In genomic region chr11:9489366-9489765, GRCh38 we compare ENCODE assay signal across 20 cellular contexts. TPM values are rescaled to one million over a fixed set of nuclear protein-coding genes. Genes with fewer than 3 reads are reported as not detected.
A peak's percentile ranks its signal among the peaks of the same experiment; 100 is the strongest.
DNase-seq lines count a peak whose midpoint lies in the region; ATAC-seq, FAIRE-seq and TF ChIP-seq lines count a peak whose summit lies in the region.
"Had no signal": no experiment of that assay in that cellular context is flagged by ENCODE, and none has a peak within 500 bp of the region (broad histone marks: within the 10 kb centered on the region; RNA-seq: fewer than 3 reads in every experiment).

No MANE protein-coding gene starts in this region.

- no peak overlapping the region for H2AFZ ChIP-seq in endothelial cell of umbilical vein (ENCODE audit: low read depth, low read length)
- peak overlapping the region; percentile 20 for H2AFZ ChIP-seq in osteoblast (ENCODE audit: low read length)
- no peak overlapping the region for H2AFZ ChIP-seq in neural progenitor cell (replicated peaks)

- dilution Hi-C loops in endothelial cell of umbilical vein (cut with MboI; ENCODE audit: extremely low pct_ligation_motif_present, low sequenced_read_pairs): no loop called here

- H3K9me3 ChIP-seq in CD8-positive, alpha-beta T cell (ENCODE audit: low read length): no peaks in the 10 kb centered on the region
- H3K9me3 ChIP-seq in endothelial cell of umbilical vein (replicated peaks; ENCODE audit: control insufficient read depth, insufficient read depth, low read length): no peaks in the 10 kb centered on the region
- H3K9me3 ChIP-seq in osteoblast (ENCODE audit: low read depth, low read length): no peaks in the 10 kb centered on the region
- no peaks in the 10 kb centered on the region for H3K9me3 ChIP-seq in neural progenitor cell (ENCODE audit: low read depth)
- H3K9me3 ChIP-seq: right lobe of liver had no signal

- H3K27ac ChIP-seq in CD8-positive, alpha-beta T cell (ENCODE audit: low read depth, low read length): no peak overlapping the region
- H3K27ac ChIP-seq in RWPE1 (no peak overlapping the region), endothelial cell of umbilical vein (ENCODE audit: insufficient read depth, low read depth, low read length) (no peak overlapping the region), osteoblast (ENCODE audit: low read depth, low read length) (peak overlapping the region; percentile 74), neural progenitor cell (no peak overlapping the region)
- H3K27ac ChIP-seq: right lobe of liver had no signal

- H3K4me3 ChIP-seq in CD8-positive, alpha-beta T cell (ENCODE audit: low read depth, low read length): no peak overlapping the region
- no peak overlapping the region for H3K4me3 ChIP-seq in endothelial cell of umbilical vein (replicated peaks in 1 of 3; ENCODE audit: insufficient read depth in 1 of 3, low read depth in 1 of 3, low read length in 3 of 3)
- peak overlapping the region; percentile 47 for H3K4me3 ChIP-seq in osteoblast (ENCODE audit: insufficient read depth, low read length)
- H3K4me3 ChIP-seq in neural progenitor cell: no peak overlapping the region
- H3K4me3 ChIP-seq: right lobe of liver had no signal

- H3K9me3 Mint-ChIP-seq in CD8-positive, alpha-beta T cell: no peaks in the 10 kb centered on the region
- H3K9me3 Mint-ChIP-seq in neural progenitor cell: no peaks in the 10 kb centered on the region
- H3K9me3 Mint-ChIP-seq: CD8-positive, alpha-beta memory T cell; IgD-negative memory B cell; naive B cell had no signal

- H3K4me2 ChIP-seq in endothelial cell of umbilical vein (ENCODE audit: insufficient read depth, low read length) (peak overlapping the region; percentile 11), osteoblast (ENCODE audit: insufficient read depth, low read length) (peak overlapping the region; percentile 63), neural progenitor cell (no peak overlapping the region)

- H3K36me3 Mint-ChIP-seq in CD8-positive, alpha-beta T cell: peaks cover 66% of the 10 kb centered on the region
- peaks cover 13% of the 10 kb centered on the region for H3K36me3 Mint-ChIP-seq in neural progenitor cell

- no peaks in the 10 kb centered on the region for H3K79me2 ChIP-seq in endothelial cell of umbilical vein (ENCODE audit: control insufficient read depth, insufficient read depth, low read length)
- H3K79me2 ChIP-seq in osteoblast (ENCODE audit: insufficient read depth, low read length): no peaks in the 10 kb centered on the region
- H3K79me2 ChIP-seq in neural progenitor cell (ENCODE audit: low read depth): no peaks in the 10 kb centered on the region

- H3K9me1 ChIP-seq in endothelial cell of umbilical vein (replicated peaks; ENCODE audit: control insufficient read depth, extremely low read depth, insufficient read depth, low read length): no peaks in the 10 kb centered on the region

- BruUV-seq in endothelial cell of umbilical vein (replicated peaks; lab: Mats Ljungman, UMichigan): no TSS peak

- no peaks in the 10 kb centered on the region for H3K27me3 Mint-ChIP-seq in CD8-positive, alpha-beta T cell (ENCODE audit: low read depth)
- H3K27me3 Mint-ChIP-seq in neural progenitor cell (ENCODE audit: insufficient read depth, low read depth): peaks cover 2% of the 10 kb centered on the region
- H3K27me3 Mint-ChIP-seq: CD8-positive, alpha-beta memory T cell; IgD-negative memory B cell; naive B cell had no signal

- DNase-seq in CD8-positive, alpha-beta T cell: no peak
- DNase-seq in RWPE1 (ENCODE audit: low spot score): peak; percentile 23
- no peak for DNase-seq in endothelial cell of umbilical vein (ENCODE audit: low read depth, low spot score)
- peak; percentile 81 for DNase-seq in osteoblast (ENCODE audit: insufficient read length, low spot score, missing footprints)
- DNase-seq in KG1 (lab: John Stamatoyannopoulos, UW): no peak
- no peak for DNase-seq in neural progenitor cell (ENCODE audit: low spot score)
- DNase-seq: activated CD4-positive, alpha-beta T cell treated with anti-CD3 and anti-CD28 coated beads, Interleukin-2, amount 50 U/mL, for 1 hour; activated T-cell treated with anti-CD3 and anti-CD28 coated beads, Interleukin-2, amount 50 U/mL, for 48 hours; anterior cingulate cortex; CD8-positive, alpha-beta memory T cell; effector CD8-positive, alpha-beta T cell; naive B cell; NCI-H1930; NCI-H774; right lobe of liver; stimulated activated naive CD4-positive, alpha-beta T cell had no signal

- H3K4me3 Mint-ChIP-seq in CD8-positive, alpha-beta T cell: no peak overlapping the region
- H3K4me3 Mint-ChIP-seq in neural progenitor cell: no peak overlapping the region
- H3K4me3 Mint-ChIP-seq: CD8-positive, alpha-beta memory T cell; IgD-negative memory B cell; naive B cell had no signal

- H3F3A ChIP-seq in neural progenitor cell (ENCODE audit: low read depth): no peaks in the 10 kb centered on the region

- TF ChIP-seq POLR2A in endothelial cell of umbilical vein (IDR thresholded peaks at IDR 0.05; ENCODE audit: low read depth, low read length): no peak

- no peaks in the 10 kb centered on the region for H3K27me3 ChIP-seq in CD8-positive, alpha-beta T cell (ENCODE audit: insufficient read depth, low read length)
- H3K27me3 ChIP-seq in endothelial cell of umbilical vein (ENCODE audit: control insufficient read depth in 2 of 2, insufficient read depth in 2 of 2, low read length in 2 of 2) (no peaks in the 10 kb centered on the region), osteoblast (ENCODE audit: insufficient read depth, low read length) (no peaks in the 10 kb centered on the region), neural progenitor cell (no peaks in the 10 kb centered on the region)
- H3K27me3 ChIP-seq: right lobe of liver had no signal

- peaks cover 2% of the 10 kb centered on the region for H3K4me1 Mint-ChIP-seq in CD8-positive, alpha-beta T cell (ENCODE audit: low read depth)
- H3K4me1 Mint-ChIP-seq in neural progenitor cell: no peaks in the 10 kb centered on the region

- peaks cover 2% of the 10 kb centered on the region for H3K36me3 ChIP-seq in CD8-positive, alpha-beta T cell (ENCODE audit: insufficient read depth, low read length)
- H3K36me3 ChIP-seq in endothelial cell of umbilical vein (ENCODE audit: control insufficient read depth in 2 of 2, extremely low read depth in 1 of 2, insufficient read depth in 2 of 2, low read length in 2 of 2) (peaks cover 2 to 3% of the 10 kb centered on the region in 2 experiments), osteoblast (ENCODE audit: insufficient read depth, low read length) (peaks cover 28% of the 10 kb centered on the region), neural progenitor cell (peaks cover 10% of the 10 kb centered on the region)

- no peaks in the 10 kb centered on the region for H3K4me1 ChIP-seq in CD8-positive, alpha-beta T cell (ENCODE audit: insufficient read depth, low read length)
- H3K4me1 ChIP-seq in endothelial cell of umbilical vein (ENCODE audit: control insufficient read depth, extremely low read depth, insufficient read depth, low read length) (peaks cover 5% of the 10 kb centered on the region), osteoblast (ENCODE audit: insufficient read depth, low read length) (peaks cover 25% of the 10 kb centered on the region), neural progenitor cell (no peaks in the 10 kb centered on the region)
- H3K4me1 ChIP-seq: right lobe of liver had no signal

- POLR2A ChIA-PET in CD8-positive, alpha-beta T cell (lab: Charles Lee): interaction anchor here (1.0 kb wide), 1 partner anchor 28 kb away, joined by 4 read pairs; the partner anchor contains the start of gene ZNF143
- POLR2A ChIA-PET in RWPE1 (lab: Yijun Ruan, JAX; ENCODE audit: low non-redundant PET) (no interaction called here), endothelial cell of umbilical vein (lab: Charles Lee) (no interaction called here)

- intact Hi-C loops in CD8-positive, alpha-beta T cell (cut with DNase I, micrococcal nuclease): no loop called here
- intact Hi-C loops in endothelial cell of umbilical vein (cut with micrococcal nuclease): no loop called here

- CTCF ChIA-PET in CD8-positive, alpha-beta T cell (lab: Charles Lee): interaction anchor here (0.9 to 2.6 kb wide), 2 partner anchors 17 to 41 kb away, joined by 3 to 12 read pairs; no protein-coding TSS in a partner anchor
- CTCF ChIA-PET in RWPE1 (lab: Yijun Ruan, JAX) (no interaction called here), endothelial cell of umbilical vein (lab: Charles Lee) (interaction anchor here (1.1 to 3.1 kb wide), 6 partner anchors 9 to 474 kb away, joined by 3 to 16 read pairs (median 4); partner anchors contain the start of gene ZNF143)

- no peak for TF ChIP-seq CTCF in CD8-positive, alpha-beta T cell (IDR thresholded peaks at IDR 0.05)
- TF ChIP-seq CTCF in RWPE1 (conservative IDR thresholded peaks at IDR 0.05; ENCODE audit: low read depth) (no peak), endothelial cell of umbilical vein (IDR thresholded peaks at IDR 0.05; ENCODE audit: extremely low read depth in 1 of 2, insufficient read depth in 1 of 2, low read depth in 1 of 2, low read length in 2 of 2) (no peak), osteoblast (IDR thresholded peaks at IDR 0.05; ENCODE audit: extremely low read depth, low read depth, low read length) (no peak), neural progenitor cell (IDR thresholded peaks at IDR 0.05) (no peak)

- no peak overlapping the region for H3K9ac ChIP-seq in endothelial cell of umbilical vein (replicated peaks; ENCODE audit: extremely low read depth, insufficient read depth, low read length)
- H3K9ac ChIP-seq in neural progenitor cell: no peak overlapping the region

- peak overlapping the region; percentile 30 for H3K27ac Mint-ChIP-seq in CD8-positive, alpha-beta T cell
- no peak overlapping the region for H3K27ac Mint-ChIP-seq in neural progenitor cell

- FAIRE-seq in endothelial cell of umbilical vein (lab: Jason Lieb, UNC): no peak

- no peak for ATAC-seq in CD8-positive, alpha-beta T cell
- ATAC-seq in GM21367 (IDR thresholded peaks at IDR 0.05; ENCODE audit: unreplicated experiment) (no peak), GM19035 (IDR thresholded peaks at IDR 0.05; ENCODE audit: unreplicated experiment) (no peak)
- ATAC-seq: left lobe of liver, right lobe of liver had no signal

- H4K20me1 ChIP-seq in endothelial cell of umbilical vein (replicated peaks; ENCODE audit: control insufficient read depth, extremely low read depth, insufficient read depth, low read length) (no peaks in the 10 kb centered on the region), osteoblast (ENCODE audit: insufficient read depth, low read length) (no peaks in the 10 kb centered on the region), neural progenitor cell (ENCODE audit: low read depth) (no peaks in the 10 kb centered on the region)

RNA-seq across cellular contexts. Expression of gene ZNF143, which starts 28.6 kb away (rescaled TPM):
- total RNA-seq in CD8-positive, alpha-beta T cell: 10 to 100 TPM; 13.4 to 15.4 TPM
- total RNA-seq in endothelial cell of umbilical vein (19.0 and 22.1 TPM in 2 replicates), osteoblast (23.3 and 26.4 TPM in 2 replicates), neural progenitor cell (ENCODE audit: low replicate concordance) (56.9 and 58.3 TPM in 2 replicates)
- 29.8 and 39.5 TPM in 2 replicates for polyA plus RNA-seq in endothelial cell of umbilical vein
- 17.5 and 25.9 TPM in 2 replicates for polyA plus RNA-seq in endothelial cell of umbilical vein (2011; cell fraction: cytosol; rRNA removed)
- polyA plus RNA-seq in endothelial cell of umbilical vein (2011; cell fraction: nucleus; rRNA removed): 32.7 and 35.1 TPM in 2 replicates
- polyA plus RNA-seq in endothelial cell of umbilical vein (2012): 13.5 and 16.1 TPM in 2 replicates
- polyA minus RNA-seq in endothelial cell of umbilical vein: 55.3 and 77.8 TPM in 2 replicates
- 30.0 TPM for polyA minus RNA-seq in endothelial cell of umbilical vein (2011; cell fraction: cytosol; rRNA and poly(A)+ RNA removed)
- 38.3 and 52.5 TPM in 2 replicates for polyA minus RNA-seq in endothelial cell of umbilical vein (2011; cell fraction: nucleus; rRNA and poly(A)+ RNA removed)

Comparison
In these comparisons a context has a peak if more than half of its experiments do, and no peak if none do; other contexts are left out.
1. DNase-seq: peak in RWPE1 (single experiment) and osteoblast (single experiment); none in CD8-positive, alpha-beta T cell (0 of 7), endothelial cell of umbilical vein (single experiment), KG1 (single experiment) and neural progenitor cell (single experiment).